ENCODE assay signal across 8 cellular contexts in the genomic region with DNA sequence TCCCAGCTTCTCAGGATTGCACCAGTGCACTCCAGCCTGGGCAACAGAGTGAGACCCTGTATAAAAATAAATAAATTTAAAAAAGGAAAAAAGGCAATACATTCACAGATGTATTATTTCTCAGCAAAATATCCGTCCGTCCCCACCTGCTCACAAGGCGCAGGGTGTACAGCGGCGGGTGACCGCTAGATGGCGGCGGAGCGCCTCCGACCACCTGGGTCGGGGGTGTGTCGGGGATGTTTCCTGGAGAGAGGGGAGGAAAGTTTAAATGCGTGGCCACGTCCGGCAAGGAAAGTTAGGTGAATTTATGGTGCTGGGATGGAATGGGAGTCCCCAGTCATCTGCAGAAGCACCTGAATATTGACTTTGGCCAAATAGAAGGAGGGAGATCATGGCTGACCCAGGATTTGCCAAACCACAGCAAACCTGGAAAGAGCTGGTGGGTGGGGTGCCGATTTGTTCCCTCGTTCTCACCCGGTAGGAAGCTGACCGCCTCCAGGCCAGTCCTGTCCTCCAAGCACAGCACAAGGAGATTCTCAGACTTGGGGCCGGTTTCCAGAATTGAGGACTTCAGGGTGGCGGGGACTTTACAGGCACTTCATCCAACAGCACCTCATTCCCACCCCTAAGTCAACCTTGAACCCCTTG.
DNase-seq lines count a peak whose midpoint lies in the region; ATAC-seq and TF ChIP-seq lines count a peak whose summit lies in the region.

No MANE protein-coding gene starts in this region.

- H3K4me1 Mint-ChIP-seq in activated CD4-positive, alpha-beta memory T cell treated with anti-CD3 and anti-CD28 coated beads for 36 hours (ENCODE audit: low read depth): peaks cover 16% of the 10 kb centered on the region
- H3K4me1 Mint-ChIP-seq in endodermal cell (peaks cover 14% of the 10 kb centered on the region), naive B cell (peaks cover 14 to 19% (median 15%) of the 10 kb centered on the region in 3 donors)

- ATAC-seq in naive B cell (ENCODE audit: low read depth in 2 of 2): peak; percentile 63 to 67
- no peak for ATAC-seq in HG02938 (IDR thresholded peaks at IDR 0.05; ENCODE audit: unreplicated experiment)

- H3K9ac ChIP-seq in endodermal cell (ENCODE audit: extremely low read depth, low read length, poor library complexity, severe bottlenecking): no peak overlapping the region

- H3K36me3 Mint-ChIP-seq in activated CD4-positive, alpha-beta memory T cell treated with anti-CD3 and anti-CD28 coated beads for 36 hours: no peaks in the 10 kb centered on the region
- H3K36me3 Mint-ChIP-seq in endodermal cell (ENCODE audit: low read depth) (no peaks in the 10 kb centered on the region), naive B cell (no peaks in the 10 kb centered on the region)

- peaks cover 31% of the 10 kb centered on the region for H3K27me3 Mint-ChIP-seq in activated CD4-positive, alpha-beta memory T cell treated with anti-CD3 and anti-CD28 coated beads for 36 hours
- peaks cover 7% of the 10 kb centered on the region for H3K27me3 Mint-ChIP-seq in endodermal cell (ENCODE audit: insufficient read depth)
- peaks cover 19 to 48% (median 41%) of the 10 kb centered on the region in 3 donors for H3K27me3 Mint-ChIP-seq in naive B cell

- no peak overlapping the region for H3K27ac ChIP-seq in endodermal cell (ENCODE audit: low read depth, low read length)

- no peaks in the 10 kb centered on the region for H3K9me3 Mint-ChIP-seq in activated CD4-positive, alpha-beta memory T cell treated with anti-CD3 and anti-CD28 coated beads for 36 hours
- H3K9me3 Mint-ChIP-seq in endodermal cell (no peaks in the 10 kb centered on the region), naive B cell (no peaks in the 10 kb centered on the region)

- H3K4me3 Mint-ChIP-seq in activated CD4-positive, alpha-beta memory T cell treated with anti-CD3 and anti-CD28 coated beads for 36 hours: no peak overlapping the region
- H3K4me3 Mint-ChIP-seq in endodermal cell (peak overlapping the region; percentile 34), naive B cell (peak overlapping the region in 4 of 8 donors; percentile 7 to 65 (median 38))

- peak; percentile 99 for TF ChIP-seq CTCF in endodermal cell (conservative IDR thresholded peaks at IDR 0.05)

- H3K27ac Mint-ChIP-seq in activated CD4-positive, alpha-beta memory T cell treated with anti-CD3 and anti-CD28 coated beads for 36 hours: no peak overlapping the region
- no peak overlapping the region for H3K27ac Mint-ChIP-seq in endodermal cell
- no peak overlapping the region for H3K27ac Mint-ChIP-seq in naive B cell

- H3K27me3 ChIP-seq in endodermal cell (ENCODE audit: control insufficient read depth, insufficient read depth, low read length, poor library complexity, severe bottlenecking): no peaks in the 10 kb centered on the region

- H3K9me3 ChIP-seq in endodermal cell (ENCODE audit: control insufficient read depth, low read length): no peaks in the 10 kb centered on the region

- WGBS in endodermal cell (ENCODE audit: insufficient coverage in 1 of 2, insufficient read length in 1 of 2), 2 experiments: 30 to 40% methylated on average over 10 to 21 of the region's 21 CpGs

- POLR2A ChIA-PET in activated CD4-positive, alpha-beta memory T cell treated with anti-CD3 and anti-CD28 coated beads for 36 hours (lab: Charles Lee): no interaction called here

- DNase-seq in NCI-H748 (lab: John Stamatoyannopoulos, UW; ENCODE audit: unreplicated experiment): peak; percentile 35
- DNase-seq in NCI-H748 treated with DMSO at 0.1 percent for 48 hours (lab: John Stamatoyannopoulos, UW): no peak
- DNase-seq in NCI-H1417 (lab: John Stamatoyannopoulos, UW): peak; percentile 26 to 68 (median 36)
- peak; percentile 79 for DNase-seq in activated CD4-positive, alpha-beta memory T cell treated with anti-CD3 and anti-CD28 coated beads for 36 hours
- DNase-seq in endodermal cell: peak; percentile 93
- peak; percentile 52 for DNase-seq in naive B cell
- peak in 5 of 6 experiments; percentile 17 to 55 (median 43) for DNase-seq in stimulated activated naive CD4-positive, alpha-beta T cell (lab: John Stamatoyannopoulos, UW)

- CTCF ChIA-PET in activated CD4-positive, alpha-beta memory T cell treated with anti-CD3 and anti-CD28 coated beads for 36 hours (lab: Charles Lee): interaction anchor here (0.6 to 21.0 kb wide), 13 partner anchors 8 to 138 kb away, joined by 3 to 441 read pairs (median 3); a partner anchor contains a TSS

- no peak overlapping the region for H3K4me3 ChIP-seq in endodermal cell (ENCODE audit: low read length)

- H3K4me1 ChIP-seq in endodermal cell (ENCODE audit: control insufficient read depth, insufficient read depth, low read length): no peaks in the 10 kb centered on the region

- intact Hi-C loops in activated CD4-positive, alpha-beta memory T cell treated with anti-CD3 and anti-CD28 coated beads for 36 hours (cut with micrococcal nuclease): no loop called here

- H3K36me3 ChIP-seq in endodermal cell (ENCODE audit: control insufficient read depth, insufficient read depth, low read length): no peaks in the 10 kb centered on the region
